In genomic region chrX:17736856-17737706, GRCh38 we compare ENCODE assay signal across 8 cellular contexts. TPM values are rescaled to one million over a fixed set of nuclear protein-coding genes. Genes with fewer than 3 reads are reported as not detected.
DNase-seq lines count a peak whose midpoint lies in the region; ATAC-seq, FAIRE-seq and TF ChIP-seq lines count a peak whose summit lies in the region.

Gene SCML1, plus strand, starts transcription at chrX:17737493. Its CDS starts 6,694 bp downstream, at chrX:17744187.

- POLR2A ChIA-PET in naive thymus-derived CD4-positive, alpha-beta T cell (lab: Charles Lee) = no interaction called here

- H3K27ac Mint-ChIP-seq in naive thymus-derived CD4-positive, alpha-beta T cell = peak within 1 kb of the TSS; percentile 75 to 98 (median 98)

- intact Hi-C loops in naive thymus-derived CD4-positive, alpha-beta T cell (cut with micrococcal nuclease) = loop anchor here (1.0 to 10.0 kb wide), 14 partner anchors 35 to 1606 kb away; partner anchors contain the start of genes CDKL5 (in 2 of the 2), PDHA1 (in 2 of the 2), RBBP7 (in 2 of the 2) and SYAP1 (in 2 of the 2)

- peaks cover 94 to 100% (median 99%) of the 10 kb centered on the region in 11 experiments for H3K27me3 ChIP-seq in BLaER1 treated with 17β-estradiol and CSF1 and Interleukin-3, amounts not matched to agents 10 nM and 100 nM
- H3K27me3 ChIP-seq in HUES6 (ENCODE audit: control insufficient read depth, insufficient read depth, low read length) = peaks cover 30% of the 10 kb centered on the region; the same call in 1 of the 2 replicates
- no peaks in the 10 kb centered on the region for H3K27me3 ChIP-seq in naive thymus-derived CD4-positive, alpha-beta T cell (ENCODE audit: control insufficient read depth in 2 of 2, insufficient read depth in 2 of 2, low read length in 2 of 2)

- H3K9me3 Mint-ChIP-seq in naive thymus-derived CD4-positive, alpha-beta T cell = peaks cover 0 to 6% (median 0%) of the 10 kb centered on the region in 11 donors

- peak; percentile 81 for FAIRE-seq in RCC 7860 (lab: Jason Lieb, UNC)

- H3K36me3 ChIP-seq in BLaER1 treated with 17β-estradiol and CSF1 and Interleukin-3, amounts not matched to agents 10 nM and 100 nM = no peaks in the 10 kb centered on the region
- peaks cover 4% of the 10 kb centered on the region for H3K36me3 ChIP-seq in HUES6 (ENCODE audit: control insufficient read depth, insufficient read depth, low read length)
- no peaks in the 10 kb centered on the region for H3K36me3 ChIP-seq in naive thymus-derived CD4-positive, alpha-beta T cell (ENCODE audit: control insufficient read depth in 2 of 3, insufficient read depth in 3 of 3, low read length in 3 of 3)

- H3K36me3 Mint-ChIP-seq in naive thymus-derived CD4-positive, alpha-beta T cell = peaks cover 0 to 5% (median 0%) of the 10 kb centered on the region in 5 donors

- peak; percentile 65 for ATAC-seq in GM21367 (IDR thresholded peaks at IDR 0.05; ENCODE audit: unreplicated experiment)
- peak; percentile 88 for ATAC-seq in naive thymus-derived CD4-positive, alpha-beta T cell

- no peak for TF ChIP-seq CTCF in fibroblast of pulmonary artery (IDR thresholded peaks at IDR 0.05; ENCODE audit: low read length, missing control alignments)

- H3K9ac ChIP-seq in BLaER1 treated with 17β-estradiol and CSF1 and Interleukin-3, amounts not matched to agents 10 nM and 100 nM = 0 out of 22 replicates have a peak within 1 kb of the TSS, but pooled peaks of 1 of the 11 experiments have one; percentile 28
- H3K9ac ChIP-seq in HUES6 (ENCODE audit: low read length) = peak within 1 kb of the TSS; percentile 49

- H3K4me3 ChIP-seq in BLaER1 treated with 17β-estradiol and CSF1 and Interleukin-3, amounts not matched to agents 10 nM and 100 nM = peak within 1 kb of the TSS; percentile 8 to 63 (median 44); a peak in 19 of 20 replicates
- H3K4me3 ChIP-seq in HUES6 (ENCODE audit: low read depth, low read length) = peak within 1 kb of the TSS; percentile 61
- peak within 1 kb of the TSS; percentile 68 for H3K4me3 ChIP-seq in fibroblast of pulmonary artery (replicated peaks; ENCODE audit: low read depth, low read length)
- H3K4me3 ChIP-seq in naive thymus-derived CD4-positive, alpha-beta T cell (ENCODE audit: low read length) = peak within 1 kb of the TSS; percentile 73

- DNase-seq in RCC 7860 (ENCODE audit: low spot score) (peak; percentile 88), fibroblast of pulmonary artery (ENCODE audit: low read depth) (peak; percentile 97)
- peak; percentile 93 for DNase-seq in activated effector memory CD4-positive, alpha-beta T cell treated with anti-CD3 and anti-CD28 coated beads, Interleukin-2, amount 50 U/mL, for 16 hours
- peak; percentile 70 to 91 (median 85) for DNase-seq in naive thymus-derived CD4-positive, alpha-beta T cell
- DNase-seq in stimulated activated CD8-positive, alpha-beta memory T cell treated with anti-CD3 and anti-CD28 coated beads, Interleukin-7, amount 100 ng/mL, for 48 hours (ENCODE audit: extremely low read depth in 1 of 2, low read depth in 1 of 2) = peak; percentile 52 to 84

- H3K27me3 Mint-ChIP-seq in naive thymus-derived CD4-positive, alpha-beta T cell = peaks cover 0 to 42% (median 0%) of the 10 kb centered on the region in 5 donors

- peaks cover 0 to 13% (median 4%) of the 10 kb centered on the region in 11 experiments; a peak in 7 of 22 replicates for H3K9me3 ChIP-seq in BLaER1 treated with 17β-estradiol and CSF1 and Interleukin-3, amounts not matched to agents 10 nM and 100 nM (replicated peaks in 1 of 11)
- H3K9me3 ChIP-seq in HUES6 (ENCODE audit: control insufficient read depth, insufficient read depth, low read depth, low read length) = no peaks in the 10 kb centered on the region
- H3K9me3 ChIP-seq in naive thymus-derived CD4-positive, alpha-beta T cell (ENCODE audit: control insufficient read depth in 2 of 3, low read length in 3 of 3) = no peaks in the 10 kb centered on the region

- H3K27ac ChIP-seq in BLaER1 treated with 17β-estradiol and CSF1 and Interleukin-3, amounts not matched to agents 10 nM and 100 nM = no peak within 1 kb of the TSS
- H3K27ac ChIP-seq in HUES6 (ENCODE audit: low read depth, low read length) = no peak within 1 kb of the TSS; the same call in 1 of the 2 replicates
- H3K27ac ChIP-seq in naive thymus-derived CD4-positive, alpha-beta T cell (ENCODE audit: low read depth, low read length) = peak within 1 kb of the TSS; percentile 88

- peaks cover 0 to 16% (median 8%) of the 10 kb centered on the region in 11 experiments; a peak in 9 of 22 replicates for H4K20me1 ChIP-seq in BLaER1 treated with 17β-estradiol and CSF1 and Interleukin-3, amounts not matched to agents 10 nM and 100 nM

- H3K4me2 ChIP-seq in BLaER1 treated with 17β-estradiol and CSF1 and Interleukin-3, amounts not matched to agents 10 nM and 100 nM = peak within 1 kb of the TSS; percentile 60 to 80 (median 71)

- CTCF ChIA-PET in naive thymus-derived CD4-positive, alpha-beta T cell (lab: Charles Lee) = interaction anchor here (0.9 to 1.0 kb wide), 2 partner anchors 14 to 43 kb away, joined by 3 read pairs; no protein-coding TSS in a partner anchor

- H3K4me1 Mint-ChIP-seq in naive thymus-derived CD4-positive, alpha-beta T cell = peaks cover 13 to 37% (median 29%) of the 10 kb centered on the region in 7 donors

- peak within 1 kb of the TSS; percentile 84 to 98 (median 94) for H3K4me3 Mint-ChIP-seq in naive thymus-derived CD4-positive, alpha-beta T cell

- H3K4me1 ChIP-seq in BLaER1 treated with 17β-estradiol and CSF1 and Interleukin-3, amounts not matched to agents 10 nM and 100 nM = peaks cover 0 to 12% (median 9%) of the 10 kb centered on the region in 10 experiments; a peak in 11 of 20 replicates
- H3K4me1 ChIP-seq in HUES6 (ENCODE audit: control insufficient read depth, insufficient read depth, low read length) = peaks cover 12% of the 10 kb centered on the region
- H3K4me1 ChIP-seq in naive thymus-derived CD4-positive, alpha-beta T cell (ENCODE audit: control insufficient read depth in 2 of 2, insufficient read depth in 2 of 2, low read length in 2 of 2) = peaks cover 0 to 5% of the 10 kb centered on the region in 2 donors

RNA-seq across cellular contexts. Expression of gene SCML1, which starts in this region (rescaled TPM):
- 10 to 100 TPM in 4 of 5 experiments, under 1 TPM in 1; 0.82 to 50.1 (median 28.5) TPM for total RNA-seq in naive thymus-derived CD4-positive, alpha-beta T cell
- 1 to 10 TPM; 6.8 to 7.0 TPM for polyA plus RNA-seq in naive thymus-derived CD4-positive, alpha-beta T cell
